Comparison of ENCODE assay signal across 10 cellular contexts in genomic region chr13:51818771-51819511, GRCh38. TPM values are rescaled to one million over a fixed set of nuclear protein-coding genes. Genes with fewer than 3 reads are reported as not detected.
DNase-seq lines count a peak whose midpoint lies in the region; ATAC-seq and TF ChIP-seq lines count a peak whose summit lies in the region.
"Had no signal": no experiment of that assay in that cellular context is flagged by ENCODE, and none has a peak within 500 bp of the region (broad histone marks: within the 10 kb centered on the region; RNA-seq: fewer than 3 reads in every experiment).

No MANE protein-coding gene starts in this region.

- H3K36me3 Mint-ChIP-seq in activated CD4-positive, alpha-beta T cell treated with anti-CD3 and anti-CD28 coated beads for 36 hours (ENCODE audit: low read depth), result no peaks in the 10 kb centered on the region
- H3K36me3 Mint-ChIP-seq in stimulated activated memory B cell treated with anti-CD40 and anti-IgM and Interleukin-4, amounts not matched to agents 10 μg/mL and 1 μg/mL and 100 μg/mL, for 72 hours, result no peaks in the 10 kb centered on the region

- intact Hi-C loops in activated CD4-positive, alpha-beta T cell treated with anti-CD3 and anti-CD28 coated beads for 36 hours (cut with DNase I, micrococcal nuclease), result loop anchor here (1.0 to 10.0 kb wide), 5 partner anchors 14 to 376 kb away; partner anchors contain the start of genes DHRS12 (in 2 of the 2) and ATP7B (in 1 of the 2)

- H3K4me3 Mint-ChIP-seq in activated CD4-positive, alpha-beta T cell treated with anti-CD3 and anti-CD28 coated beads for 36 hours, result peak overlapping the region; percentile 33
- H3K4me3 Mint-ChIP-seq in stimulated activated memory B cell treated with anti-CD40 and anti-IgM and Interleukin-4, amounts not matched to agents 10 μg/mL and 1 μg/mL and 100 μg/mL, for 72 hours, result peak overlapping the region; percentile 5

- ATAC-seq in activated CD4-positive, alpha-beta T cell treated with anti-CD3 and anti-CD28 coated beads for 36 hours, result peak; percentile 44
- ATAC-seq in foreskin keratinocyte (no peak), HG03520 (IDR thresholded peaks at IDR 0.05; ENCODE audit: unreplicated experiment) (no peak)
- ATAC-seq in stimulated activated memory B cell treated with anti-CD40 and anti-IgM and Interleukin-4, amounts not matched to agents 10 μg/mL and 1 μg/mL and 100 μg/mL, for 72 hours, result peak; percentile 76
- ATAC-seq: A549 had no signal

- POLR2A ChIA-PET in activated CD4-positive, alpha-beta T cell treated with anti-CD3 and anti-CD28 coated beads for 36 hours (lab: Charles Lee), result interaction anchor here (0.7 to 1.0 kb wide), 4 partner anchors 14 to 21 kb away, joined by 3 read pairs; no protein-coding TSS in a partner anchor

- peaks cover 8% of the 10 kb centered on the region for H3K4me1 ChIP-seq in foreskin keratinocyte

- H3K4me1 Mint-ChIP-seq in activated CD4-positive, alpha-beta T cell treated with anti-CD3 and anti-CD28 coated beads for 36 hours, result peaks cover 95% of the 10 kb centered on the region
- peaks cover 62% of the 10 kb centered on the region for H3K4me1 Mint-ChIP-seq in stimulated activated memory B cell treated with anti-CD40 and anti-IgM and Interleukin-4, amounts not matched to agents 10 μg/mL and 1 μg/mL and 100 μg/mL, for 72 hours

- H3K27me3 Mint-ChIP-seq in activated CD4-positive, alpha-beta T cell treated with anti-CD3 and anti-CD28 coated beads for 36 hours, result no peaks in the 10 kb centered on the region
- no peaks in the 10 kb centered on the region for H3K27me3 Mint-ChIP-seq in stimulated activated memory B cell treated with anti-CD40 and anti-IgM and Interleukin-4, amounts not matched to agents 10 μg/mL and 1 μg/mL and 100 μg/mL, for 72 hours

- H3K9me3 Mint-ChIP-seq in activated CD4-positive, alpha-beta T cell treated with anti-CD3 and anti-CD28 coated beads for 36 hours (ENCODE audit: low read depth), result no peaks in the 10 kb centered on the region
- no peaks in the 10 kb centered on the region for H3K9me3 Mint-ChIP-seq in stimulated activated memory B cell treated with anti-CD40 and anti-IgM and Interleukin-4, amounts not matched to agents 10 μg/mL and 1 μg/mL and 100 μg/mL, for 72 hours

- peak; percentile 74 for DNase-seq in activated CD4-positive, alpha-beta T cell treated with anti-CD3 and anti-CD28 coated beads for 36 hours
- DNase-seq in activated CD4-positive, alpha-beta T cell treated with anti-CD3 and anti-CD28 coated beads for 1 hour, result no peak
- DNase-seq in activated CD4-positive, alpha-beta T cell treated with anti-CD3 and anti-CD28 coated beads for 48 hours, result peak; percentile 70
- DNase-seq in foreskin keratinocyte, result no peak
- no peak for DNase-seq in DMS 273 treated with DMSO at 0.1 percent for 48 hours (lab: John Stamatoyannopoulos, UW)
- DNase-seq in middle frontal gyrus (ENCODE audit: extremely low spot score, low spot score), result no peak
- DNase-seq: esophagus squamous epithelium had no signal

- peak overlapping the region; percentile 17 for H3K27ac ChIP-seq in foreskin keratinocyte
- H3K27ac ChIP-seq: A549 had no signal

- TF ChIP-seq CTCF in foreskin keratinocyte (conservative IDR thresholded peaks at IDR 0.05), result no peak

- CTCF ChIA-PET in activated CD4-positive, alpha-beta T cell treated with anti-CD3 and anti-CD28 coated beads for 36 hours (lab: Charles Lee), result interaction anchor here (0.5 to 12.6 kb wide), 9 partner anchors 8 to 930 kb away, joined by 3 to 154 read pairs (median 4); no protein-coding TSS in a partner anchor

- H3K27ac Mint-ChIP-seq in activated CD4-positive, alpha-beta T cell treated with anti-CD3 and anti-CD28 coated beads for 36 hours, result peak overlapping the region; percentile 85
- peak overlapping the region; percentile 80 for H3K27ac Mint-ChIP-seq in stimulated activated memory B cell treated with anti-CD40 and anti-IgM and Interleukin-4, amounts not matched to agents 10 μg/mL and 1 μg/mL and 100 μg/mL, for 72 hours

- peaks cover 47% of the 10 kb centered on the region for H3K27me3 ChIP-seq in foreskin keratinocyte

RNA-seq across cellular contexts. Expression of gene DHRS12, which starts 15.0 kb away (rescaled TPM):
- 1 to 10 TPM; 4.9 to 5.3 TPM for total RNA-seq in activated CD4-positive, alpha-beta T cell treated with anti-CD3 and anti-CD28 coated beads for 36 hours
- total RNA-seq in foreskin keratinocyte, result 2.2 and 2.6 TPM in 2 replicates
- 4.7 and 5.0 TPM in 2 replicates for polyA plus RNA-seq in foreskin keratinocyte

RNA-seq across cellular contexts. Expression of gene TMEM272, which starts 26.0 kb away (rescaled TPM):
- total RNA-seq in activated CD4-positive, alpha-beta T cell treated with anti-CD3 and anti-CD28 coated beads for 36 hours, result under 1 TPM; 0.18 to 0.33 TPM
- total RNA-seq in foreskin keratinocyte, result not detected in 2 replicates
- not detected in 2 replicates for polyA plus RNA-seq in foreskin keratinocyte
- total RNA-seq: esophagus squamous epithelium had no signal
- polyA plus RNA-seq: A549 had no signal

RNA-seq across cellular contexts. Expression of gene CCDC70, which starts 42.8 kb away (rescaled TPM):
- not detected for total RNA-seq in activated CD4-positive, alpha-beta T cell treated with anti-CD3 and anti-CD28 coated beads for 36 hours
- not detected in 2 replicates for total RNA-seq in foreskin keratinocyte
- polyA plus RNA-seq in foreskin keratinocyte, result not detected in 2 replicates
- total RNA-seq: esophagus squamous epithelium had no signal
- polyA plus RNA-seq: A549 had no signal

Comparison
In these comparisons a context has a peak if more than half of its experiments do, and no peak if none do; other contexts are left out.
1. DNase-seq: peak in activated CD4-positive, alpha-beta T cell treated with anti-CD3 and anti-CD28 coated beads for 36 hours (single experiment) and activated CD4-positive, alpha-beta T cell treated with anti-CD3 and anti-CD28 coated beads for 48 hours (single experiment); none in activated CD4-positive, alpha-beta T cell treated with anti-CD3 and anti-CD28 coated beads for 1 hour (single experiment), foreskin keratinocyte (0 of 2), DMS 273 treated with DMSO at 0.1 percent for 48 hours (single experiment) and middle frontal gyrus (single experiment).
2. ATAC-seq: peak in activated CD4-positive, alpha-beta T cell treated with anti-CD3 and anti-CD28 coated beads for 36 hours (single experiment) and stimulated activated memory B cell treated with anti-CD40 and anti-IgM and Interleukin-4, amounts not matched to agents 10 μg/mL and 1 μg/mL and 100 μg/mL, for 72 hours (single experiment); none in foreskin keratinocyte (single experiment) and HG03520 (single experiment).